Comparison of ENCODE assay signal across 8 cellular contexts in the genomic region with DNA sequence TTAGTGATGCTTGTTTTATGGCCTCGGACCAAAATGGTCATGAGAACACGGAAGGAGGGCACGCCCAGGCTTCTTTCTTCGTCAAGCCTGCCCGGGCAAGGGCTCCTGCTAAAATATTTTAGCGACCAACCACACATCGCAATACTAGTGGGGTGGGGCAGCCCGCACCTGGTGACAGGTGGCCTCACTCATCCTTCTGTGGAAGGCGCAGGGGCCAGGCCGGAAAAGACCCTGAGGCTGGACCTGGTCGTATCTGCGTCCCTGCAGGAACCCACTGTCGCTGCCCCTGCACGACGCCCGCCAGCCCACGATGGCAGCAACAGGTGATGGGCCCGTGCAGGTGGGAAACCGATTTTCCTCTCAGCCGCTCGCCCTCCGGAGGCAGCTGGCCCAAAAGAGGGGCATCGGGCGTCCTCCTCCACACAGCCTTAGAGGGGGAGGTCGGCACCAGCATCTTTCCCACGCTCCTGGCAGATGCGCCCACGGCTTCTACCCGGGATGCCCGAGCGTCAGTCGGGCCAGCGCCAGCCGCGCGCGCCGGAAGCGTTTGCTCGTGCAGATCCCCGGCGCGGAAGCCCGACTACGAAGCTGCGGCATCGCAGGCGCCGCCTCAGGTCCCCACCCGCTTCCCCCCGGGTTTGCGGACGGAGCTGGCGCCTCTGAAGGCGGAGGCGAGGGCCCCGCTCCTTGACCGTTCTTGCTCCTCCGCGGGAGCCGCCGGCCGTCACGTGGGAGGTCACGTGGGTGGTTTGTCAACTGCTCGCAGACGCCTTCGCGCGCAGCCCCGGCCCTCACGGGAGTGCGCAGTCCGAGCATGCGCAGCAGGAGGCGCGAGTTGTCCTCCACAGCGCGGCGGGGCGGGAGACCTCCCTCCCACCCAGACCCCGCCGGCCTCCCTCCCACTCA. TPM values are rescaled to one million over a fixed set of nuclear protein-coding genes. Genes with fewer than 3 reads are reported as not detected.
DNase-seq lines count a peak whose midpoint lies in the region; ATAC-seq and TF ChIP-seq lines count a peak whose summit lies in the region.

No MANE protein-coding gene starts in this region.

- WGBS in spleen, 5 donors, result 12 to 22% (median 14%) methylated on average over 41 to 83 of the region's 83 CpGs

- DNase-seq in A172 (ENCODE audit: low spot score) (peak; percentile 66), NCI-H226 (peak; percentile 90), islet precursor cell (peak; percentile 99), spleen (peak; percentile 100)
- peak; percentile 85 for DNase-seq in central memory CD4-positive, alpha-beta T cell

- peak overlapping the region; percentile 15 to 85 (median 65) for H3K4me3 ChIP-seq in spleen

- no peaks in the 10 kb centered on the region for H3K9me3 ChIP-seq in spleen

- TF ChIP-seq POLR2A in GM18526 (IDR thresholded peaks at IDR 0.05; ENCODE audit: extremely low read depth, insufficient read length), result peak; percentile 52
- TF ChIP-seq POLR2A in spleen (IDR thresholded peaks at IDR 0.05), result peak in 1 of 3 donors; percentile 14

- intact Hi-C loops in spleen (cut with DNase I; ENCODE audit: low total_unique reads), result loop anchor here (10.0 kb wide), 1 partner anchor 58 kb away; no protein-coding TSS in a partner anchor

- peak in 3 of 11 experiments; percentile 20 to 29 (median 24) for TF ChIP-seq CTCF in spleen (IDR thresholded peaks at IDR 0.05 in 8 of 11, conservative IDR thresholded peaks at IDR 0.05 in 3 of 11)

- H3K27ac ChIP-seq in spleen, result peak overlapping the region; percentile 39 to 92 (median 86)

- ATAC-seq in HG03139 (IDR thresholded peaks at IDR 0.05; ENCODE audit: unreplicated experiment), result peak; percentile 51
- peak; percentile 52 to 55 for ATAC-seq in activated CD4-positive, CD25-positive, alpha-beta regulatory T cell treated with anti-CD3 and anti-CD28 coated beads, Interleukin-2, amount 50 U/mL, for 24 hours

- peaks cover 5 to 55% (median 44%) of the 10 kb centered on the region in 6 donors for H3K4me1 ChIP-seq in spleen

- no peaks in the 10 kb centered on the region for H3K27me3 ChIP-seq in spleen (replicated peaks in 1 of 7)

- H3K36me3 ChIP-seq in spleen, result no peaks in the 10 kb centered on the region

RNA-seq across cellular contexts. Expression of a gene that starts 22.8 kb away (rescaled TPM):
- 33.6 and 37.0 TPM in 2 replicates for total RNA-seq in A172 (2014; rRNA removed; shearing (Covaris generic))
- total RNA-seq in spleen, result 10 to 100 TPM; 39.9 to 55.1 (median 45.6) TPM
- polyA plus RNA-seq in spleen, result 10 to 100 TPM; 10.4 to 16.7 (median 12.4) TPM

RNA-seq across cellular contexts. Expression of a gene that starts 38.2 kb away (rescaled TPM):
- 55.7 and 59.0 TPM in 2 replicates for total RNA-seq in A172 (2014; rRNA removed; shearing (Covaris generic))
- total RNA-seq in spleen, result 100 to 1,000 TPM in 3 of 7 donors, 10 to 100 TPM in 4; 59.5 to 127 (median 93.0) TPM
- polyA plus RNA-seq in spleen, result 100 to 1,000 TPM in 2 of 3 donors, 10 to 100 TPM in 1; 75.7 to 117 (median 116) TPM

RNA-seq across cellular contexts. Expression of a gene that starts 46.2 kb away (rescaled TPM):
- 56.7 and 121 TPM in 2 replicates for total RNA-seq in A172 (2014; rRNA removed; shearing (Covaris generic))
- total RNA-seq in spleen, result 100 to 1,000 TPM; 225 to 333 (median 288) TPM
- polyA plus RNA-seq in spleen, result 100 to 1,000 TPM; 105 to 192 (median 132) TPM

Comparison
In these comparisons a context has a peak if more than half of its experiments do, and no peak if none do; other contexts are left out.
1. Peak in every context shown above with its lines: DNase-seq, ATAC-seq, H3K4me3 ChIP-seq and H3K27ac ChIP-seq.